29 cellular contexts compared by ENCODE assay signal in genomic region chr10:35808344-35808743, GRCh38.
"Had no signal": no experiment of that assay in that cellular context is flagged by ENCODE, and none has a peak within 500 bp of the region (broad histone marks: within the 10 kb centered on the region; RNA-seq: fewer than 3 reads in every experiment).

No MANE protein-coding gene starts in this region.

- H3K27ac ChIP-seq: colonic mucosa, coronary artery, dorsolateral prefrontal cortex, epithelial cell of prostate, esophagus muscularis mucosa, esophagus squamous epithelium, foreskin keratinocyte, gastrocnemius medialis, gastroesophageal sphincter, heart left ventricle, heart right ventricle, hepatocyte had no signal

- H3K9me3 ChIP-seq: colonic mucosa, esophagus muscularis mucosa, esophagus squamous epithelium, gastrocnemius medialis, gastroesophageal sphincter, heart left ventricle, heart right ventricle had no signal

- FAIRE-seq: colon, endometrium, endothelial cell of umbilical vein, frontal cortex had no signal

- H3K4me1 ChIP-seq: colonic mucosa, esophagus muscularis mucosa, esophagus squamous epithelium, foreskin keratinocyte, gastrocnemius medialis, gastroesophageal sphincter, heart left ventricle, heart right ventricle had no signal

- H3K79me2 ChIP-seq: hepatocyte had no signal

- H3K4me3 ChIP-seq: colonic mucosa, coronary artery, dorsolateral prefrontal cortex, esophagus muscularis mucosa, esophagus squamous epithelium, gastrocnemius medialis, gastroesophageal sphincter, heart left ventricle, heart right ventricle, hepatocyte had no signal

- DNase-seq: colonic mucosa; cortex of kidney; dermis blood vessel endothelial cell; dorsolateral prefrontal cortex; effector CD4-positive, alpha-beta T cell; effector CD8-positive, alpha-beta T cell; effector memory CD4-positive, alpha-beta T cell; effector memory CD8-positive, alpha-beta T cell; endodermal cell; erythroblast; esophagus squamous epithelium; foreskin fibroblast; foreskin keratinocyte; foreskin melanocyte; gastrocnemius medialis; glutamatergic neuron; head of caudate nucleus; heart left ventricle; heart right ventricle had no signal

- ATAC-seq: effector memory CD8-positive, alpha-beta T cell; esophagus mucosa; foreskin keratinocyte; gastrocnemius medialis; gastroesophageal sphincter; heart left ventricle; heart right ventricle had no signal

- H2AFZ ChIP-seq: hepatocyte had no signal

- H3K4me2 ChIP-seq: hepatocyte had no signal

- H3K27me3 ChIP-seq: colonic mucosa, esophagus muscularis mucosa, esophagus squamous epithelium, foreskin keratinocyte, gastrocnemius medialis, gastroesophageal sphincter, heart left ventricle, heart right ventricle, hepatocyte had no signal

- H3K36me3 ChIP-seq: colonic mucosa, esophagus muscularis mucosa, esophagus squamous epithelium, gastrocnemius medialis, gastroesophageal sphincter, heart left ventricle, heart right ventricle had no signal
